ENCODE assay signal across 14 cellular contexts in the genomic region with DNA sequence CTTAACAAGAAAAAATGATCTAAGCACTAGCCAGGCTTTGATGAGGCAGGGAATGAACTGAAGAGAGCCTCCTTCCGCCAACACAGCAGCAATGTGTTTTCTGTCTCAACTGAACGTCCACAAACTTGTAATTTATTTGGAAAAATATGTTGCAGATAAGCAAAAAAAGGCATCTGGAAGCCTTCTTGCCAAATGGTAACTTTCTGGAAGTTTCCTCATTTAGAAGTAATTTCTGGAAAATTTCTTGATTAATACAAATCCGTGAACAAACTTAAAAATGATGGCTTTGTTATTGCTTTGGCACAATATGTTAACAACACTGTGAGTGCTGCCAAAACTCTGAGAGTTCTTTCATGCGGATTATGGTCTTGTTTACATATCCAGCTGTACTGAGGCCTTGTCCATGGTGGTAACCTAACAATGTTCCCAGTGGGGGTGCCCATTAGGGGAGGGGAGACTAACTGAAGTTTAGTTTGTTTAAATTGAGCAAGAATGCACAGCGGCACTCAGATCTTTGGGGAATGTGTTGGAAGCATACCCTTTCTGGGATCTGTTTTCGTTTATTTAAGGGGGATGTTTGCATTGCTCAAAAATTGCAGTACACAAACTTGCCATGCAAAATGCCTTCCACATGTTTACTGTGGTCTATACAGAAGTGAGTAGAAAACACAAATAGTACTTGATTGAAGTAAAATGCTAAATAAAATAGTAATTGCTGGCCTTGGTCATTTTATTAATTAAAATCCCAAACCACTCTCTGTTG.
DNase-seq lines count a peak whose midpoint lies in the region; ATAC-seq and TF ChIP-seq lines count a peak whose summit lies in the region.
"Had no signal": no experiment of that assay in that cellular context is flagged by ENCODE, and none has a peak within 500 bp of the region (broad histone marks: within the 10 kb centered on the region; RNA-seq: fewer than 3 reads in every experiment).

No MANE protein-coding gene starts in this region.

- H3K27me3 ChIP-seq in lower lobe of right lung (ENCODE audit: low read depth), result no peaks in the 10 kb centered on the region
- no peaks in the 10 kb centered on the region for H3K27me3 ChIP-seq in uterus
- H3K27me3 ChIP-seq: ascending aorta had no signal

- H3K9me3 ChIP-seq in lower lobe of right lung (no peaks in the 10 kb centered on the region), uterus (no peaks in the 10 kb centered on the region)
- H3K9me3 ChIP-seq: ascending aorta, thoracic aorta had no signal

- DNase-seq in Right ventricle myocardium inferior (ENCODE audit: missing footprints) (no peak), cardiac septum (ENCODE audit: low spot score) (no peak), lower lobe of right lung (no peak), uterus (peak; percentile 35 to 47), AML-193 (lab: John Stamatoyannopoulos, UW) (no peak)
- DNase-seq: activated CD4-positive, alpha-beta T cell treated with anti-CD3 and anti-CD28 coated beads for 48 hours; H9; immature natural killer cell had no signal

- ATAC-seq in Right ventricle myocardium inferior (peak; percentile 83), lower lobe of right lung (peak; percentile 26 to 47), HG03108 (IDR thresholded peaks at IDR 0.05; ENCODE audit: unreplicated experiment) (no peak), GM21360 (IDR thresholded peaks at IDR 0.05; ENCODE audit: unreplicated experiment) (no peak)
- ATAC-seq: GM12878 had no signal

- H3K4me1 ChIP-seq in lower lobe of right lung, result no peaks in the 10 kb centered on the region
- H3K4me1 ChIP-seq in uterus, result peaks cover 0 to 10% of the 10 kb centered on the region in 2 donors
- H3K4me1 ChIP-seq: ascending aorta had no signal

- peak overlapping the region; percentile 15 for H3K27ac ChIP-seq in cingulate gyrus (ENCODE audit: low read depth, low read length)
- H3K27ac ChIP-seq in lower lobe of right lung, result no peak overlapping the region
- peak overlapping the region; percentile 61 to 86 for H3K27ac ChIP-seq in uterus
- H3K27ac ChIP-seq: ascending aorta, thoracic aorta had no signal

- TF ChIP-seq CTCF in lower lobe of right lung (IDR thresholded peaks at IDR 0.05) (no peak), uterus (IDR thresholded peaks at IDR 0.05) (no peak)

- no peaks in the 10 kb centered on the region for H3K36me3 ChIP-seq in lower lobe of right lung
- H3K36me3 ChIP-seq in uterus, result no peaks in the 10 kb centered on the region
- H3K36me3 ChIP-seq: ascending aorta, thoracic aorta had no signal

- H3K4me3 ChIP-seq in lower lobe of right lung (no peak overlapping the region), uterus (no peak overlapping the region)
- H3K4me3 ChIP-seq: ascending aorta, GM12878, thoracic aorta had no signal

- intact Hi-C loops in Right ventricle myocardium inferior (cut with DNase I) (no loop called here), cardiac septum (cut with DNase I) (no loop called here), lower lobe of right lung (cut with DNase I) (no loop called here), uterus (cut with DNase I; ENCODE audit: low total_unique reads) (no loop called here)

- no peak for TF ChIP-seq POLR2A in uterus (IDR thresholded peaks at IDR 0.05)

Comparison
In these comparisons a context has a peak if more than half of its experiments do, and no peak if none do; other contexts are left out.
1. ATAC-seq: peak in Right ventricle myocardium inferior (single experiment) and lower lobe of right lung (2 of 2); none in HG03108 (single experiment) and GM21360 (single experiment).
2. DNase-seq: peak in uterus (2 of 2); none in Right ventricle myocardium inferior (single experiment), cardiac septum (single experiment), lower lobe of right lung (single experiment) and AML-193 (0 of 2).